ENCODE assay signal across 8 cellular contexts in genomic region chr17:42275527-42276358, GRCh38. TPM values are rescaled to one million over a fixed set of nuclear protein-coding genes. Genes with fewer than 3 reads are reported as not detected.
A peak's percentile ranks its signal among the peaks of the same experiment; 100 is the strongest.
DNase-seq lines count a peak whose midpoint lies in the region; ATAC-seq and TF ChIP-seq lines count a peak whose summit lies in the region.

No MANE protein-coding gene starts in this region.

- H3K27me3 Mint-ChIP-seq in neural crest cell (ENCODE audit: low read depth) = no peaks in the 10 kb centered on the region

- peak overlapping the region; percentile 95 for H3K4me2 ChIP-seq in BLaER1

- intact Hi-C loops in esophagus squamous epithelium (cut with DNase I) = no loop called here
- intact Hi-C loops in aorta (cut with DNase I) = no loop called here

- peak overlapping the region; percentile 93 for H3K4me3 ChIP-seq in BLaER1
- H3K4me3 ChIP-seq in esophagus squamous epithelium = peak overlapping the region; percentile 77 to 95 (median 93)
- peak overlapping the region; percentile 69 to 95 for H3K4me3 ChIP-seq in aorta (ENCODE audit: low read length in 2 of 2)

- peak in 1 of 4 donors; percentile 75 for TF ChIP-seq POLR2A in esophagus squamous epithelium (IDR thresholded peaks at IDR 0.05)

- peak; percentile 48 for ATAC-seq in aorta (ENCODE audit: low FRiP score)

- peaks cover 42% of the 10 kb centered on the region for H3K4me1 Mint-ChIP-seq in neural crest cell

- H3K27me3 ChIP-seq in BLaER1 (no peaks in the 10 kb centered on the region), esophagus squamous epithelium (no peaks in the 10 kb centered on the region), aorta (ENCODE audit: control insufficient read depth in 1 of 2, insufficient read depth in 2 of 2, low read length in 1 of 2) (no peaks in the 10 kb centered on the region)

- H3K9ac ChIP-seq in BLaER1 = peak overlapping the region; percentile 91

- peak overlapping the region; percentile 91 for H3K27ac Mint-ChIP-seq in neural crest cell (ENCODE audit: unreplicated experiment)

- H3K27ac ChIP-seq in BLaER1 (peak overlapping the region; percentile 93), esophagus squamous epithelium (peak overlapping the region; percentile 84 to 95 (median 91)), aorta (ENCODE audit: low read depth in 1 of 2, low read length in 2 of 2) (no peak overlapping the region)

- H3K9me3 ChIP-seq in BLaER1 (no peaks in the 10 kb centered on the region), esophagus squamous epithelium (no peaks in the 10 kb centered on the region), aorta (ENCODE audit: control insufficient read depth, low read length) (no peaks in the 10 kb centered on the region)

- H3K36me3 Mint-ChIP-seq in neural crest cell (ENCODE audit: low read depth) = no peaks in the 10 kb centered on the region

- peak overlapping the region; percentile 94 for H3K4me3 Mint-ChIP-seq in neural crest cell

- no peaks in the 10 kb centered on the region for H3K36me3 ChIP-seq in BLaER1
- no peaks in the 10 kb centered on the region for H3K36me3 ChIP-seq in esophagus squamous epithelium
- no peaks in the 10 kb centered on the region for H3K36me3 ChIP-seq in aorta (ENCODE audit: control insufficient read depth in 1 of 2, insufficient read depth in 2 of 2, low read length in 1 of 2)

- peaks cover 43% of the 10 kb centered on the region for H4K20me1 ChIP-seq in BLaER1

- no peak for TF ChIP-seq CTCF in GM20000 (IDR thresholded peaks at IDR 0.05; ENCODE audit: extremely low read depth, missing control alignments)
- no peak for TF ChIP-seq CTCF in esophagus squamous epithelium (IDR thresholded peaks at IDR 0.05)
- no peak for TF ChIP-seq CTCF in neural crest cell (conservative IDR thresholded peaks at IDR 0.05)

- 0% methylated on average over 2 to 13 of the region's 82 CpGs for WGBS in esophagus squamous epithelium, 2 donors
- WGBS in aorta, 2 donors = 0 to 1% methylated on average over 47 to 82 of the region's 82 CpGs

- no peaks in the 10 kb centered on the region for H3K9me3 Mint-ChIP-seq in neural crest cell

- DNase-seq in GM20000 (ENCODE audit: low spot score) (peak; percentile 50), Kasumi-1 (lab: John Stamatoyannopoulos, UW) (peak; percentile 30 to 53), esophagus squamous epithelium (lab: John Stamatoyannopoulos, UW) (no peak), neural crest cell (ENCODE audit: low read depth, low spot score) (peak; percentile 32), aorta (peak; percentile 45 to 80), NCI-H2081 treated with DMSO at 0.1 percent for 48 hours (lab: John Stamatoyannopoulos, UW) (no peak)
- peak; percentile 80 for DNase-seq in activated CD8-positive, alpha-beta memory T cell treated with anti-CD3 and anti-CD28 coated beads for 24 hours

- H3K4me1 ChIP-seq in BLaER1 (peaks cover 44% of the 10 kb centered on the region), esophagus squamous epithelium (peaks cover 9 to 58% (median 12%) of the 10 kb centered on the region in 3 donors), aorta (ENCODE audit: control insufficient read depth in 1 of 2, insufficient read depth in 2 of 2, low read length in 2 of 2) (peaks cover 0 to 4% of the 10 kb centered on the region in 2 donors)

RNA-seq across cellular contexts. Expression of gene STAT5B, which starts 0.4 kb away (rescaled TPM):
- total RNA-seq in esophagus squamous epithelium = 10 to 100 TPM; 17.9 to 57.6 (median 19.5) TPM
- 48.3 and 49.2 TPM in 2 replicates for total RNA-seq in neural crest cell
- total RNA-seq in aorta = 100 to 1,000 TPM in 1 of 2 donors, 10 to 100 TPM in 1; 78.0 to 106 TPM
- 10 to 100 TPM; 18.0 to 54.6 TPM for polyA plus RNA-seq in aorta

RNA-seq across cellular contexts. Expression of gene STAT5A, which starts 12.6 kb away (rescaled TPM):
- total RNA-seq in esophagus squamous epithelium (10 to 100 TPM in 3 of 4 donors, 1 to 10 TPM in 1; 7.3 to 34.3 (median 14.0) TPM), neural crest cell (2.6 and 2.9 TPM in 2 replicates), aorta (10 to 100 TPM; 42.1 to 63.2 TPM)
- polyA plus RNA-seq in aorta = 10 to 100 TPM; 10.9 to 20.8 TPM

Comparison
In these comparisons a context has a peak if more than half of its experiments do, and no peak if none do; other contexts are left out.
1. H3K27ac ChIP-seq: peak in BLaER1 (single experiment) and esophagus squamous epithelium (4 of 4); none in aorta (0 of 2).
2. DNase-seq: peak in GM20000 (single experiment), Kasumi-1 (2 of 2), activated CD8-positive, alpha-beta memory T cell treated with anti-CD3 and anti-CD28 coated beads for 24 hours (single experiment), neural crest cell (single experiment) and aorta (2 of 2); none in esophagus squamous epithelium (single experiment) and NCI-H2081 treated with DMSO at 0.1 percent for 48 hours (single experiment).
3. Peak in every context shown above with its lines, with median percentiles within 50 percentile points of each other: H3K4me3 ChIP-seq.